Comparison of ENCODE assay signal across 9 cellular contexts in genomic region chr5:127757576-127757975, GRCh38. TPM values are rescaled to one million over a fixed set of nuclear protein-coding genes. Genes with fewer than 3 reads are reported as not detected.
DNase-seq lines count a peak whose midpoint lies in the region; ATAC-seq, FAIRE-seq and TF ChIP-seq lines count a peak whose summit lies in the region.
"Had no signal": no experiment of that assay in that cellular context is flagged by ENCODE, and none has a peak within 500 bp of the region (broad histone marks: within the 10 kb centered on the region; RNA-seq: fewer than 3 reads in every experiment).

No MANE protein-coding gene starts in this region.

- H3K36me3 Mint-ChIP-seq in chondrocyte (ENCODE audit: low read depth), result no peaks in the 10 kb centered on the region
- no peaks in the 10 kb centered on the region for H3K36me3 Mint-ChIP-seq in activated T-helper 2 cell treated with anti-CD3 and anti-CD28 coated beads, Interferon-gamma antibody, Interleukin-2, Interleukin-4, amounts not matched to agents 10 μg/mL and 5 μg/mL and 100 μg/mL, durations not matched to agents 14 hours and 24 hours and 36 hours (ENCODE audit: low read depth)

- no peaks in the 10 kb centered on the region for H3K27me3 Mint-ChIP-seq in chondrocyte (ENCODE audit: low read depth)
- H3K27me3 Mint-ChIP-seq in activated T-helper 2 cell treated with anti-CD3 and anti-CD28 coated beads, Interferon-gamma antibody, Interleukin-2, Interleukin-4, amounts not matched to agents 10 μg/mL and 5 μg/mL and 100 μg/mL, durations not matched to agents 14 hours and 24 hours and 36 hours (ENCODE audit: low read depth), result peaks cover 12% of the 10 kb centered on the region

- DNase-seq in BE2C (no peak), GM12892 (ENCODE audit: insufficient read length) (no peak), NCI-H526 treated with DMSO at 0.1 percent for 48 hours (lab: John Stamatoyannopoulos, UW) (peak; percentile 44), chondrocyte (ENCODE audit: low spot score) (no peak), lung microvascular endothelial cell (ENCODE audit: low read depth in 2 of 2) (peak; percentile 44 to 83), NCI-H1048 (lab: John Stamatoyannopoulos, UW) (no peak)
- no peak for DNase-seq in activated T-helper 2 cell treated with anti-CD3 and anti-CD28 coated beads, Interferon-gamma antibody, Interleukin-2, Interleukin-4, amounts not matched to agents 10 μg/mL and 5 μg/mL and 100 μg/mL, durations not matched to agents 14 hours and 24 hours and 36 hours (ENCODE audit: low spot score)

- TF ChIP-seq CTCF in BE2C (IDR thresholded peaks at IDR 0.05; ENCODE audit: low read depth, low read length) (peak; percentile 31), chondrocyte (IDR thresholded peaks at IDR 0.05) (peak; percentile 83)

- peaks cover 22% of the 10 kb centered on the region for H3K4me1 Mint-ChIP-seq in chondrocyte (ENCODE audit: low read depth)
- H3K4me1 Mint-ChIP-seq in activated T-helper 2 cell treated with anti-CD3 and anti-CD28 coated beads, Interferon-gamma antibody, Interleukin-2, Interleukin-4, amounts not matched to agents 10 μg/mL and 5 μg/mL and 100 μg/mL, durations not matched to agents 14 hours and 24 hours and 36 hours (ENCODE audit: low read depth), result no peaks in the 10 kb centered on the region

- H3K27ac Mint-ChIP-seq in chondrocyte (ENCODE audit: unreplicated experiment), result no peak overlapping the region
- no peak overlapping the region for H3K27ac Mint-ChIP-seq in activated T-helper 2 cell treated with anti-CD3 and anti-CD28 coated beads, Interferon-gamma antibody, Interleukin-2, Interleukin-4, amounts not matched to agents 10 μg/mL and 5 μg/mL and 100 μg/mL, durations not matched to agents 14 hours and 24 hours and 36 hours

- H3K9me3 Mint-ChIP-seq in chondrocyte (ENCODE audit: low read depth), result no peaks in the 10 kb centered on the region
- no peaks in the 10 kb centered on the region for H3K9me3 Mint-ChIP-seq in activated T-helper 2 cell treated with anti-CD3 and anti-CD28 coated beads, Interferon-gamma antibody, Interleukin-2, Interleukin-4, amounts not matched to agents 10 μg/mL and 5 μg/mL and 100 μg/mL, durations not matched to agents 14 hours and 24 hours and 36 hours

- no peaks in the 10 kb centered on the region for H3K36me3 ChIP-seq in BE2C

- H3K4me1 ChIP-seq in BE2C, result no peaks in the 10 kb centered on the region

- no peak for TF ChIP-seq POLR2A in GM12892 (IDR thresholded peaks at IDR 0.05; ENCODE audit: low read depth, low read length)

- peak; percentile 21 for FAIRE-seq in GM12892 (lab: Jason Lieb, UNC)

- intact Hi-C loops in activated T-helper 2 cell treated with anti-CD3 and anti-CD28 coated beads, Interferon-gamma antibody, Interleukin-2, Interleukin-4, amounts not matched to agents 10 μg/mL and 5 μg/mL and 100 μg/mL, durations not matched to agents 14 hours and 24 hours and 36 hours (cut with micrococcal nuclease), result loop anchor here (1.0 to 10.0 kb wide), 3 partner anchors 117 to 444 kb away; partner anchors contain the start of gene SLC12A2

- peak; percentile 77 for ATAC-seq in HG02798 (IDR thresholded peaks at IDR 0.05; ENCODE audit: poor library complexity, unreplicated experiment)

- H3K27me3 ChIP-seq in BE2C, result no peaks in the 10 kb centered on the region; the same call in 1 of the 2 replicates

- H3K4me3 ChIP-seq in BE2C (ENCODE audit: low read depth, low read length), result no peak overlapping the region
- H3K4me3 ChIP-seq: SK-N-MC had no signal

- no peak overlapping the region for H3K4me3 Mint-ChIP-seq in chondrocyte (ENCODE audit: unreplicated experiment)
- no peak overlapping the region for H3K4me3 Mint-ChIP-seq in activated T-helper 2 cell treated with anti-CD3 and anti-CD28 coated beads, Interferon-gamma antibody, Interleukin-2, Interleukin-4, amounts not matched to agents 10 μg/mL and 5 μg/mL and 100 μg/mL, durations not matched to agents 14 hours and 24 hours and 36 hours (ENCODE audit: low read depth)

- no peaks in the 10 kb centered on the region for H3K9me3 ChIP-seq in BE2C

RNA-seq across cellular contexts. Expression of gene CCDC192, which starts 54.4 kb away (rescaled TPM):
- not detected for polyA plus RNA-seq in BE2C (2012; ENCODE audit: insufficient read depth, insufficient read length, low read depth)
- polyA plus RNA-seq in GM12892 (2012; ENCODE audit: missing spikeins), result 0.47 TPM
- total RNA-seq in chondrocyte (not detected in 3 replicates), lung microvascular endothelial cell (not detected in 2 replicates)
- total RNA-seq in activated T-helper 2 cell treated with anti-CD3 and anti-CD28 coated beads, Interferon-gamma antibody, Interleukin-2, Interleukin-4, amounts not matched to agents 10 μg/mL and 5 μg/mL and 100 μg/mL, durations not matched to agents 14 hours and 24 hours and 36 hours, result not detected in 2 replicates

Comparison
In these comparisons a context has a peak if more than half of its experiments do, and no peak if none do; other contexts are left out.
1. DNase-seq: peak in NCI-H526 treated with DMSO at 0.1 percent for 48 hours (single experiment) and lung microvascular endothelial cell (2 of 2); none in BE2C (single experiment), GM12892 (single experiment), chondrocyte (single experiment), NCI-H1048 (single experiment) and activated T-helper 2 cell treated with anti-CD3 and anti-CD28 coated beads, Interferon-gamma antibody, Interleukin-2, Interleukin-4, amounts not matched to agents 10 μg/mL and 5 μg/mL and 100 μg/mL, durations not matched to agents 14 hours and 24 hours and 36 hours (single experiment).